Comparison of ENCODE assay signal across 16 cellular contexts in the genomic region with DNA sequence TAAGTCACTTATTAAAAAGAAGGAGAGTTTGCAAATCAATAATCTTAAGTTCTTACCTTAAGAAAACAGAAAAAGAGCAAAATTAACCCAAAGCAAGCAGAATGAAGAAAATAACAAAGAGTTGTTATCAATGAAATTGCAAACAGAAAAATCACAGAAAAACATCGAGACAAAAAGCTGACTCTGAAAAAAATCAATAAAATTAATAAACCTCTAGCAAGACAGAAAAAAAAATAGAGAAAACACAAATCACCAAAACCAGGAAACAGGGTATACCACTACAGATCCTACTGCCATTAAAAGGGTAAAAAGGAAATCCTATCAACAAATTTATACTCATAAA. TPM values are rescaled to one million over a fixed set of nuclear protein-coding genes. Genes with fewer than 3 reads are reported as not detected.
DNase-seq lines count a peak whose midpoint lies in the region; ATAC-seq, FAIRE-seq and TF ChIP-seq lines count a peak whose summit lies in the region.
"Had no signal": no experiment of that assay in that cellular context is flagged by ENCODE, and none has a peak within 500 bp of the region (broad histone marks: within the 10 kb centered on the region; RNA-seq: fewer than 3 reads in every experiment).

No MANE protein-coding gene starts in this region.

- peak overlapping the region; percentile 30 for H3K27ac Mint-ChIP-seq in activated naive CD4-positive, alpha-beta T cell treated with anti-CD3 and anti-CD28 coated beads, Interleukin-2, amount 50 U/mL, for 24 hours
- H3K27ac Mint-ChIP-seq in HFFc6 (no peak overlapping the region), astrocyte (ENCODE audit: unreplicated experiment) (peak overlapping the region; percentile 93), type B pancreatic cell (peak overlapping the region; percentile 59)

- no peak overlapping the region for H3K27ac ChIP-seq in astrocyte (ENCODE audit: low read depth, low read length)
- H3K27ac ChIP-seq in thyroid gland, result no peak overlapping the region
- H3K27ac ChIP-seq: coronary artery, heart right ventricle, testis had no signal

- H3K4me3 ChIP-seq in astrocyte (ENCODE audit: insufficient read depth, low read depth, low read length) (no peak overlapping the region), thyroid gland (replicated peaks in 1 of 3) (no peak overlapping the region)
- H3K4me3 ChIP-seq: coronary artery, heart right ventricle, lung, testis had no signal

- H3K9ac ChIP-seq in astrocyte (ENCODE audit: low read length), result no peak overlapping the region

- FAIRE-seq in astrocyte (lab: Jason Lieb, UNC), result peak; percentile 81
- FAIRE-seq: HTR-8/SVneo had no signal

- H3K4me2 ChIP-seq in astrocyte (ENCODE audit: low read length), result peak overlapping the region; percentile 43

- peaks cover 4% of the 10 kb centered on the region for H3K36me3 Mint-ChIP-seq in activated naive CD4-positive, alpha-beta T cell treated with anti-CD3 and anti-CD28 coated beads, Interleukin-2, amount 50 U/mL, for 24 hours
- no peaks in the 10 kb centered on the region for H3K36me3 Mint-ChIP-seq in HFFc6 (ENCODE audit: low read depth)
- no peaks in the 10 kb centered on the region for H3K36me3 Mint-ChIP-seq in astrocyte (ENCODE audit: low read depth, unreplicated experiment)
- H3K36me3 Mint-ChIP-seq in type B pancreatic cell, result no peaks in the 10 kb centered on the region

- H3K9me3 Mint-ChIP-seq in activated naive CD4-positive, alpha-beta T cell treated with anti-CD3 and anti-CD28 coated beads, Interleukin-2, amount 50 U/mL, for 24 hours, result no peaks in the 10 kb centered on the region
- H3K9me3 Mint-ChIP-seq in HFFc6 (no peaks in the 10 kb centered on the region), astrocyte (ENCODE audit: unreplicated experiment) (no peaks in the 10 kb centered on the region), type B pancreatic cell (no peaks in the 10 kb centered on the region)

- no peaks in the 10 kb centered on the region for H4K20me1 ChIP-seq in astrocyte (ENCODE audit: insufficient read depth, low read length)

- H3K27me3 ChIP-seq in astrocyte (ENCODE audit: insufficient read depth, low read length) (no peaks in the 10 kb centered on the region), thyroid gland (no peaks in the 10 kb centered on the region)
- H3K27me3 ChIP-seq: testis had no signal

- H3K4me1 ChIP-seq in astrocyte (ENCODE audit: insufficient read depth, low read length), result peaks cover 3% of the 10 kb centered on the region
- no peaks in the 10 kb centered on the region for H3K4me1 ChIP-seq in thyroid gland
- H3K4me1 ChIP-seq: heart right ventricle, testis had no signal

- H3K9me3 ChIP-seq in astrocyte (ENCODE audit: insufficient read depth, low read depth, low read length) (no peaks in the 10 kb centered on the region), thyroid gland (no peaks in the 10 kb centered on the region)
- H3K9me3 ChIP-seq: heart right ventricle, testis had no signal

- no peaks in the 10 kb centered on the region for H3K79me2 ChIP-seq in astrocyte (ENCODE audit: insufficient read depth, low read length)

- ATAC-seq in HG02610 (IDR thresholded peaks at IDR 0.05; ENCODE audit: unreplicated experiment), result no peak
- ATAC-seq: heart right ventricle had no signal

- peak overlapping the region; percentile 73 for H3K4me3 Mint-ChIP-seq in activated naive CD4-positive, alpha-beta T cell treated with anti-CD3 and anti-CD28 coated beads, Interleukin-2, amount 50 U/mL, for 24 hours
- H3K4me3 Mint-ChIP-seq in HFFc6 (0 out of 2 replicates have a peak overlapping the region, but pooled peaks have one; percentile 22), astrocyte (ENCODE audit: unreplicated experiment) (peak overlapping the region; percentile 34), type B pancreatic cell (no peak overlapping the region)

- no peak overlapping the region for H2AFZ ChIP-seq in astrocyte (ENCODE audit: low read depth, low read length)

- no peak for TF ChIP-seq POLR2A in thyroid gland (IDR thresholded peaks at IDR 0.05)

- WGBS in thyroid gland, 2 donors, result 95 to 96% methylated on average over 1 of the region's 1 CpG

- no peak for TF ChIP-seq CTCF in HFFc6 (IDR thresholded peaks at IDR 0.05)
- no peak for TF ChIP-seq CTCF in astrocyte (IDR thresholded peaks at IDR 0.05; ENCODE audit: insufficient read depth, low read depth, low read length)
- no peak for TF ChIP-seq CTCF in type B pancreatic cell (conservative IDR thresholded peaks at IDR 0.05)
- TF ChIP-seq CTCF in thyroid gland (IDR thresholded peaks at IDR 0.05), result no peak

- H3K4me1 Mint-ChIP-seq in activated naive CD4-positive, alpha-beta T cell treated with anti-CD3 and anti-CD28 coated beads, Interleukin-2, amount 50 U/mL, for 24 hours, result peaks cover 17% of the 10 kb centered on the region
- peaks cover 17% of the 10 kb centered on the region for H3K4me1 Mint-ChIP-seq in HFFc6 (ENCODE audit: low read depth)
- peaks cover 5% of the 10 kb centered on the region for H3K4me1 Mint-ChIP-seq in astrocyte (ENCODE audit: low read depth, unreplicated experiment)
- H3K4me1 Mint-ChIP-seq in type B pancreatic cell (ENCODE audit: unreplicated experiment), result no peaks in the 10 kb centered on the region

- DNase-seq in activated naive CD4-positive, alpha-beta T cell treated with Interleukin-2 at 50 U/mL for 16 hours, result no peak
- DNase-seq in HFFc6, result no peak
- no peak for DNase-seq in astrocyte (ENCODE audit: low read depth)
- no peak for DNase-seq in type B pancreatic cell (ENCODE audit: extremely low spot score, unreplicated experiment)
- no peak for DNase-seq in thyroid gland
- DNase-seq: activated gamma-delta T cell, heart right ventricle, NCI-H1092, NCI-H510A treated with DMSO at 0.1 percent for 48 hours, occipital lobe, testis had no signal

- no peaks in the 10 kb centered on the region for H3K27me3 Mint-ChIP-seq in activated naive CD4-positive, alpha-beta T cell treated with anti-CD3 and anti-CD28 coated beads, Interleukin-2, amount 50 U/mL, for 24 hours
- no peaks in the 10 kb centered on the region for H3K27me3 Mint-ChIP-seq in HFFc6 (ENCODE audit: insufficient read depth)
- no peaks in the 10 kb centered on the region for H3K27me3 Mint-ChIP-seq in astrocyte (ENCODE audit: low read depth, unreplicated experiment)
- H3K27me3 Mint-ChIP-seq in type B pancreatic cell, result no peaks in the 10 kb centered on the region

- H3K36me3 ChIP-seq in astrocyte (ENCODE audit: insufficient read depth, low read length) (no peaks in the 10 kb centered on the region), thyroid gland (no peaks in the 10 kb centered on the region)
- H3K36me3 ChIP-seq: heart right ventricle had no signal

- intact Hi-C loops in thyroid gland (cut with DNase I), result no loop called here

RNA-seq across cellular contexts. Expression of gene RBM41, which starts 17.3 kb away (rescaled TPM):
- total RNA-seq in HFFc6 (2021; fragmentation: NEBNext Ultra II Directional; extraction: Animal tissue kit (Norgen Biotek cat#: 25700)), result 10 to 100 TPM; 11.4 to 14.0 (median 12.7) TPM
- total RNA-seq in astrocyte (17.4 and 20.4 TPM in 2 replicates), type B pancreatic cell (ENCODE audit: low replicate concordance) (22.9 and 23.8 TPM in 2 replicates), thyroid gland (10 to 100 TPM; 24.0 to 48.8 (median 30.5) TPM)
